ENCODE assay signal across 8 cellular contexts in the genomic region with DNA sequence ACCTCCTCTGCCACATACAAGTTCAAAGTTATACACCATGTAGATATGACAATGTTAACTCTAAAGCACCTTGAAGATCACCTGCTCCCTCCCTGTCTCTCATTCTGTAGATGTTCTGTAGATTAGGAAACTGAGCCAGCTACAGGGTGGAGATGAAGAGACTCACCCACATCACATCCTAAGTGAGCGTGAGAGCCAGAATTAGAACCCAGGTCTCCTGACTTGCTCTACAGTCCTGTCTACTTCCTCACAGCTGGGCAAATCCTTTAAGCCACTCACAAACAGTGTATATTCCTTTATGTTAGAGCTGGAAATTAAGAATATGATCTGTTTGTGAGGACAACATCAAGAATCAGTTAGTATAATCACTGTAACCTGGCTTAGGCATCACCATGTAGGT. TPM values are rescaled to one million over a fixed set of nuclear protein-coding genes. Genes with fewer than 3 reads are reported as not detected.
DNase-seq lines count a peak whose midpoint lies in the region; ATAC-seq and TF ChIP-seq lines count a peak whose summit lies in the region.

No MANE protein-coding gene starts in this region.

- no peak for DNase-seq in AG04449 (ENCODE audit: low read depth, low spot score)
- no peak for DNase-seq in coronary artery (ENCODE audit: low spot score)
- DNase-seq in natural killer cell = no peak
- no peak for DNase-seq in CD1c-positive myeloid dendritic cell (ENCODE audit: extremely low spot score)

- no peaks in the 10 kb centered on the region for H3K27me3 Mint-ChIP-seq in natural killer cell (ENCODE audit: low read depth in 2 of 2)

- peak overlapping the region; percentile 82; the same call in 1 of the 2 replicates for H3K4me2 ChIP-seq in KMS-11

- ATAC-seq in natural killer cell = no peak
- no peak for ATAC-seq in GM21723 (IDR thresholded peaks at IDR 0.05; ENCODE audit: unreplicated experiment)
- no peak for ATAC-seq in HG03439 (IDR thresholded peaks at IDR 0.05; ENCODE audit: unreplicated experiment)
- ATAC-seq in HG02852 (IDR thresholded peaks at IDR 0.05; ENCODE audit: unreplicated experiment) = no peak

- peaks cover 42 to 44% of the 10 kb centered on the region in 2 donors for H3K4me1 Mint-ChIP-seq in natural killer cell

- no peaks in the 10 kb centered on the region for H3K9me3 Mint-ChIP-seq in natural killer cell

- no peak for TF ChIP-seq CTCF in AG04449 (IDR thresholded peaks at IDR 0.05; ENCODE audit: insufficient read depth, low read length, missing control alignments)
- TF ChIP-seq CTCF in KMS-11 (conservative IDR thresholded peaks at IDR 0.05; ENCODE audit: low read depth, low read length) = no peak
- no peak for TF ChIP-seq CTCF in coronary artery (IDR thresholded peaks at IDR 0.05)
- no peak for TF ChIP-seq CTCF in natural killer cell (IDR thresholded peaks at IDR 0.05)

- H3K4me3 ChIP-seq in AG04449 (ENCODE audit: low read depth, low read length) (peak overlapping the region; percentile 78), KMS-11 (IDR thresholded peaks at IDR 0.05; ENCODE audit: insufficient read depth, low read depth, low read length) (no peak overlapping the region), coronary artery (peak overlapping the region; percentile 98)

- H3K4me3 Mint-ChIP-seq in natural killer cell = peak overlapping the region; percentile 93

- H3K4me1 ChIP-seq in KMS-11 (ENCODE audit: low read depth, poor library complexity, severe bottlenecking) = peaks cover 47% of the 10 kb centered on the region

- peaks cover 40% of the 10 kb centered on the region; the same call in 1 of the 2 replicates for H3K79me2 ChIP-seq in KMS-11 (ENCODE audit: insufficient read depth, low read depth)

- no peaks in the 10 kb centered on the region for H3K27me3 ChIP-seq in KMS-11 (ENCODE audit: insufficient read depth, low read depth)

- H2AFZ ChIP-seq in KMS-11 (ENCODE audit: low read depth) = no peak overlapping the region

- peak overlapping the region; percentile 85 to 86 for H3K27ac Mint-ChIP-seq in natural killer cell

- H4K20me1 ChIP-seq in KMS-11 (ENCODE audit: insufficient read depth) = no peaks in the 10 kb centered on the region

- no peak overlapping the region for H3K9ac ChIP-seq in KMS-11

- intact Hi-C loops in natural killer cell (cut with micrococcal nuclease) = no loop called here

- CTCF ChIA-PET in AG04449 (lab: Yijun Ruan, JAX) = interaction anchor here (1.2 to 1.8 kb wide), 5 partner anchors 10 to 135 kb away, joined by 3 to 7 read pairs (median 4); no protein-coding TSS in a partner anchor

- POLR2A ChIA-PET in AG04449 (lab: Yijun Ruan, JAX) = interaction anchor here (0.7 to 3.1 kb wide), 5 partner anchors 20 to 148 kb away, joined by 3 to 17 read pairs (median 3); no protein-coding TSS in a partner anchor

- H3K36me3 ChIP-seq in KMS-11 (ENCODE audit: insufficient read depth) = no peaks in the 10 kb centered on the region

- H3K36me3 Mint-ChIP-seq in natural killer cell = no peaks in the 10 kb centered on the region

- no peak overlapping the region for H3K27ac ChIP-seq in KMS-11
- H3K27ac ChIP-seq in coronary artery = peak overlapping the region in 1 of 2 donors; percentile 50

RNA-seq across cellular contexts. Expression of a gene that starts 1.8 kb away (rescaled TPM):
- 10 to 100 TPM; 56.0 to 65.9 (median 64.2) TPM for total RNA-seq in natural killer cell
